19 cellular contexts compared by ENCODE assay signal in genomic region chr4:39689970-39690369, GRCh38.
"Had no signal": no experiment of that assay in that cellular context is flagged by ENCODE, and none has a peak within 500 bp of the region (broad histone marks: within the 10 kb centered on the region; RNA-seq: fewer than 3 reads in every experiment).

No MANE protein-coding gene starts in this region.

- DNase-seq: KG1, MG63, NCI-H1092, NCI-H1105 treated with DMSO at 0.1 percent for 48 hours, NCI-H1417 treated with DMSO at 0.1 percent for 48 hours, NCI-H146, NCI-H1694 treated with DMSO at 0.1 percent for 48 hours, NCI-H1930, NCI-H2081, NCI-H2107, NCI-H2227 treated with DMSO at 0.1 percent for 48 hours, NCI-H446, NCI-H510A, NCI-H524 treated with DMSO at 0.1 percent for 48 hours, NCI-H69, NCI-H774, SHP77 had no signal

- H3K36me3 ChIP-seq: MG63 had no signal

- ATAC-seq: SK-N-SH treated with all-trans-retinoic acid at 6 μM for 48 hours had no signal

- H3K27me3 ChIP-seq: MG63 had no signal

- H3K4me3 ChIP-seq: MG63 had no signal

- H3K9me3 ChIP-seq: MG63 had no signal

- H3K27ac ChIP-seq: RWPE1 had no signal
